ENCODE assay signal across 24 cellular contexts in genomic region chr14:30158299-30158698, GRCh38.
"Had no signal": no experiment of that assay in that cellular context is flagged by ENCODE, and none has a peak within 500 bp of the region (broad histone marks: within the 10 kb centered on the region; RNA-seq: fewer than 3 reads in every experiment).

No MANE protein-coding gene starts in this region.

- H3K4me3 Mint-ChIP-seq: dendritic cell treated with granulocyte-macrophage colony-stimulating factor and Interleukin-4, amounts not matched to agents 40 ng/mL and 50 ng/mL, for 4 days; endodermal cell; naive thymus-derived CD8-positive, alpha-beta T cell; nephron progenitor cell; stimulated activated effector memory CD8-positive, alpha-beta T cell treated with anti-CD3 and anti-CD28 coated beads, Interleukin-12 subunit alpha, Interleukin-12 subunit beta, amount 100 ng/mL, for 72 hours had no signal

- DNase-seq: central memory CD4-positive, alpha-beta T cell; effector CD8-positive, alpha-beta T cell; endodermal cell; glutamatergic neuron; heart right ventricle; hippocampal formation; kidney; naive thymus-derived CD8-positive, alpha-beta T cell; nephron progenitor cell; sigmoid colon; stimulated activated CD4-positive, alpha-beta T cell treated with anti-CD3 and anti-CD28 coated beads, Interleukin-2, amount 100 ng/mL, for 24 hours; stimulated activated CD4-positive, alpha-beta T cell treated with anti-CD3 and anti-CD28 coated beads, Interleukin-4, amount 100 ng/mL, for 24 hours; stimulated activated naive CD4-positive, alpha-beta T cell treated with Interleukin-2 at 50 U/mL for 16 hours; stomach; thyroid gland; trophoblast cell had no signal

- H3K27ac Mint-ChIP-seq: dendritic cell treated with granulocyte-macrophage colony-stimulating factor and Interleukin-4, amounts not matched to agents 40 ng/mL and 50 ng/mL, for 4 days; endodermal cell; naive thymus-derived CD8-positive, alpha-beta T cell; nephron progenitor cell; progenitor cell of endocrine pancreas; stimulated activated effector memory CD8-positive, alpha-beta T cell treated with anti-CD3 and anti-CD28 coated beads, Interleukin-12 subunit alpha, Interleukin-12 subunit beta, amount 100 ng/mL, for 72 hours had no signal

- H3K9ac ChIP-seq: parathyroid adenoma had no signal

- H3K9me3 Mint-ChIP-seq: dendritic cell treated with granulocyte-macrophage colony-stimulating factor and Interleukin-4, amounts not matched to agents 40 ng/mL and 50 ng/mL, for 4 days; endodermal cell; nephron progenitor cell had no signal

- ATAC-seq: heart right ventricle; left lobe of liver; naive thymus-derived CD8-positive, alpha-beta T cell; stimulated activated effector memory CD8-positive, alpha-beta T cell treated with anti-CD3 and anti-CD28 coated beads, Interleukin-12 subunit alpha, Interleukin-12 subunit beta, amount 100 ng/mL, for 72 hours had no signal

- H3K4me1 ChIP-seq: esophagus muscularis mucosa, heart right ventricle, parathyroid adenoma, sigmoid colon, stomach, thyroid gland had no signal

- H3K36me3 ChIP-seq: esophagus muscularis mucosa, heart right ventricle, neutrophil, sigmoid colon, stomach, thyroid gland had no signal

- H2AFZ ChIP-seq: parathyroid adenoma had no signal

- H3K4me3 ChIP-seq: esophagus muscularis mucosa, heart right ventricle, sigmoid colon, stomach, thyroid gland had no signal

- H3K36me3 Mint-ChIP-seq: naive thymus-derived CD8-positive, alpha-beta T cell; stimulated activated effector memory CD8-positive, alpha-beta T cell treated with anti-CD3 and anti-CD28 coated beads, Interleukin-12 subunit alpha, Interleukin-12 subunit beta, amount 100 ng/mL, for 72 hours had no signal

- H3K27me3 ChIP-seq: esophagus muscularis mucosa, heart right ventricle, neutrophil, sigmoid colon, stomach, thyroid gland had no signal

- H3K9me3 ChIP-seq: esophagus muscularis mucosa, heart right ventricle, neutrophil, sigmoid colon, stomach, thyroid gland had no signal

- H3K4me1 Mint-ChIP-seq: naive thymus-derived CD8-positive, alpha-beta T cell; nephron progenitor cell; stimulated activated effector memory CD8-positive, alpha-beta T cell treated with anti-CD3 and anti-CD28 coated beads, Interleukin-12 subunit alpha, Interleukin-12 subunit beta, amount 100 ng/mL, for 72 hours had no signal

- H3K27me3 Mint-ChIP-seq: dendritic cell treated with granulocyte-macrophage colony-stimulating factor and Interleukin-4, amounts not matched to agents 40 ng/mL and 50 ng/mL, for 4 days had no signal

- H3K27ac ChIP-seq: epithelial cell of prostate, esophagus muscularis mucosa, heart right ventricle, neutrophil, parathyroid adenoma, sigmoid colon, stomach, thyroid gland had no signal

- H3K79me2 ChIP-seq: parathyroid adenoma had no signal
